8 cellular contexts compared by ENCODE assay signal in the genomic region with DNA sequence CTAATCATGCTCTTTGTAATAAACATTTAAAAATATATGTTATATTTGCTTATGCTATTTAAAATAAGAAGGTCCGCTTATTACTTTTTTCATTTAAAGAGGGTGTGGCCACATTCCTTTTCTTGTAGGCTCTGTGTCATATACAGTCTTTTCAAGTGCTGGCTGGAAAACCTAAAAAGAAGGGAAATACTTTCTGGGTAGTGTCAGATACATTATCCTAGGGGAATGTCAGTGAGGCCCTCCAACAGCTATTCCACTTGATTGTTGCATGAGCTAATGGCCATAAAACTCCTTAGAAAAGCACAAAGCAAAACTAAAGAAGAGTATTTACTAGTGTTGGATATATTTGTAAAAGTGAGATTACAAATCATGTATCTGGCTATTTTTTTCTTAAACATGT. TPM values are rescaled to one million over a fixed set of nuclear protein-coding genes. Genes with fewer than 3 reads are reported as not detected.
A peak's percentile ranks its signal among the peaks of the same experiment; 100 is the strongest.
DNase-seq lines count a peak whose midpoint lies in the region; ATAC-seq and TF ChIP-seq lines count a peak whose summit lies in the region.

No MANE protein-coding gene starts in this region.

- H3K9ac ChIP-seq in HUES64 (ENCODE audit: low read depth, low read length), result peak overlapping the region; percentile 72; the same call in 1 of the 2 replicates

- WGBS in HUES64, result 86% methylated on average over 1 of the region's 1 CpG
- 28 to 54% (median 50%) methylated on average over 1 of the region's 1 CpG for WGBS in stomach, 5 donors
- WGBS in adrenal gland, 4 donors, result 38 to 60% (median 57%) methylated on average over 1 of the region's 1 CpG

- H3K4me1 ChIP-seq in HUES64 (ENCODE audit: insufficient read depth, low read length), result peaks cover 57% of the 10 kb centered on the region
- H3K4me1 ChIP-seq in right atrium auricular region, result peaks cover 0 to 44% of the 10 kb centered on the region in 2 donors
- H3K4me1 ChIP-seq in stomach, result peaks cover 10 to 79% (median 26%) of the 10 kb centered on the region in 4 donors
- peaks cover 3 to 43% of the 10 kb centered on the region in 2 donors for H3K4me1 ChIP-seq in adrenal gland (replicated peaks in 1 of 2)

- DNase-seq in right atrium auricular region (ENCODE audit: low spot score) (no peak), stomach (no peak), NCI-H1092 (lab: John Stamatoyannopoulos, UW) (no peak), adrenal gland (no peak)
- no peak for DNase-seq in stimulated activated CD4-positive, alpha-beta T cell treated with anti-CD3 and anti-CD28 coated beads, Interleukin-15, amount 100 ng/mL, for 24 hours

- H3K27ac ChIP-seq in HUES64 (ENCODE audit: low read depth, low read length) (peak overlapping the region; percentile 88), right atrium auricular region (peak overlapping the region; percentile 68 to 80), stomach (peak overlapping the region in 4 of 5 donors; percentile 69 to 79 (median 70)), adrenal gland (peak overlapping the region in 2 of 5 donors; percentile 54 to 58)

- intact Hi-C loops in stomach (cut with DNase I; ENCODE audit: low total_unique reads) (no loop called here), adrenal gland (cut with DNase I) (no loop called here)

- no peak for TF ChIP-seq POLR2A in stomach (IDR thresholded peaks at IDR 0.05)
- no peak for TF ChIP-seq POLR2A in adrenal gland (IDR thresholded peaks at IDR 0.05)

- peaks cover 14% of the 10 kb centered on the region for H3K36me3 Mint-ChIP-seq in activated T-helper 17 cell treated with anti-CD3 and anti-CD28 coated beads, Interleukin-2, amount 50 U/mL, for 72 hours (ENCODE audit: low read depth)

- peak overlapping the region; percentile 98 for H3K4me3 Mint-ChIP-seq in activated T-helper 17 cell treated with anti-CD3 and anti-CD28 coated beads, Interleukin-2, amount 50 U/mL, for 72 hours

- peak overlapping the region; percentile 44 for H3K4me3 ChIP-seq in HUES64 (ENCODE audit: low read length)
- H3K4me3 ChIP-seq in right atrium auricular region, result peak overlapping the region; percentile 44 to 50
- peak overlapping the region; percentile 29 to 46 (median 40) for H3K4me3 ChIP-seq in stomach
- peak overlapping the region in 1 of 4 donors; percentile 50 for H3K4me3 ChIP-seq in adrenal gland

- TF ChIP-seq EP300 in stomach (IDR thresholded peaks at IDR 0.05), result no peak

- H3K36me3 ChIP-seq in HUES64 (ENCODE audit: insufficient read depth, low read length) (no peaks in the 10 kb centered on the region; the same call in 1 of the 2 replicates), right atrium auricular region (peaks cover 10% of the 10 kb centered on the region), stomach (no peaks in the 10 kb centered on the region), adrenal gland (replicated peaks in 1 of 2) (no peaks in the 10 kb centered on the region)

- H3K27me3 ChIP-seq in HUES64 (ENCODE audit: insufficient read depth, low read length) (no peaks in the 10 kb centered on the region), right atrium auricular region (no peaks in the 10 kb centered on the region), stomach (no peaks in the 10 kb centered on the region), adrenal gland (no peaks in the 10 kb centered on the region)

- TF ChIP-seq CTCF in right atrium auricular region (IDR thresholded peaks at IDR 0.05) (no peak), stomach (IDR thresholded peaks at IDR 0.05) (no peak), adrenal gland (IDR thresholded peaks at IDR 0.05) (no peak)

- no peaks in the 10 kb centered on the region for H3K9me3 Mint-ChIP-seq in activated T-helper 17 cell treated with anti-CD3 and anti-CD28 coated beads, Interleukin-2, amount 50 U/mL, for 72 hours

- H3K9me3 ChIP-seq in HUES64 (ENCODE audit: insufficient read depth, low read depth, low read length) (no peaks in the 10 kb centered on the region), right atrium auricular region (no peaks in the 10 kb centered on the region), stomach (no peaks in the 10 kb centered on the region), adrenal gland (replicated peaks in 1 of 3) (no peaks in the 10 kb centered on the region)

- no peaks in the 10 kb centered on the region for H3K27me3 Mint-ChIP-seq in activated T-helper 17 cell treated with anti-CD3 and anti-CD28 coated beads, Interleukin-2, amount 50 U/mL, for 72 hours

- no peak for ATAC-seq in activated T-helper 17 cell treated with anti-CD3 and anti-CD28 coated beads, Interleukin-2, amount 50 U/mL, for 72 hours (replicated peaks)
- no peak for ATAC-seq in GM21367 (IDR thresholded peaks at IDR 0.05; ENCODE audit: unreplicated experiment)

- peak overlapping the region; percentile 99 for H3K27ac Mint-ChIP-seq in activated T-helper 17 cell treated with anti-CD3 and anti-CD28 coated beads, Interleukin-2, amount 50 U/mL, for 72 hours

- H3K4me1 Mint-ChIP-seq in activated T-helper 17 cell treated with anti-CD3 and anti-CD28 coated beads, Interleukin-2, amount 50 U/mL, for 72 hours, result peaks cover 42% of the 10 kb centered on the region

RNA-seq across cellular contexts. Expression of a gene that starts 0.8 kb away (rescaled TPM):
- 8.1 TPM for polyA plus RNA-seq in HUES64 (2013, experiment 1 of 2)
- polyA plus RNA-seq in HUES64 (2013, experiment 2 of 2), result 7.5 TPM
- 10 to 100 TPM; 50.3 to 57.1 TPM for total RNA-seq in activated T-helper 17 cell treated with anti-CD3 and anti-CD28 coated beads, Interleukin-2, amount 50 U/mL, for 72 hours
- 100 to 1,000 TPM in 1 of 2 donors, 10 to 100 TPM in 1; 69.8 to 142 TPM for total RNA-seq in right atrium auricular region
- 100 to 1,000 TPM in 2 of 5 donors, 10 to 100 TPM in 3; 34.2 to 168 (median 67.4) TPM for total RNA-seq in stomach
- 1,000 to 10,000 TPM in 1 of 3 donors, 100 to 1,000 TPM in 2; 150 to 1,131 (median 155) TPM for polyA plus RNA-seq in stomach
- total RNA-seq in adrenal gland, result 100 to 1,000 TPM in 1 of 8 donors, 10 to 100 TPM in 7; 30.7 to 103 (median 56.8) TPM
- 100 to 1,000 TPM in 2 of 3 donors, 10 to 100 TPM in 1; 58.9 to 114 (median 113) TPM for polyA plus RNA-seq in adrenal gland
